8 cellular contexts compared by ENCODE assay signal in genomic region chr5:108681079-108681921, GRCh38.
A peak's percentile ranks its signal among the peaks of the same experiment; 100 is the strongest.
DNase-seq lines count a peak whose midpoint lies in the region; ATAC-seq and TF ChIP-seq lines count a peak whose summit lies in the region.

No MANE protein-coding gene starts in this region.

- ATAC-seq in GM18868 (IDR thresholded peaks at IDR 0.05; ENCODE audit: unreplicated experiment): peak; percentile 94
- ATAC-seq in HG03025 (IDR thresholded peaks at IDR 0.05; ENCODE audit: low FRiP score, unreplicated experiment): peak; percentile 89
- ATAC-seq in right cardiac atrium: peak; percentile 94 to 95

- H3K27me3 ChIP-seq in right cardiac atrium (ENCODE audit: control insufficient read depth, insufficient read depth): no peaks in the 10 kb centered on the region

- TF ChIP-seq CTCF in retinal pigment epithelial cell (conservative IDR thresholded peaks at IDR 0.05; ENCODE audit: low read depth, low read length): peak; percentile 86

- H3K4me3 ChIP-seq in right cardiac atrium (ENCODE audit: low read length): no peak overlapping the region
- H3K4me3 ChIP-seq in retinal pigment epithelial cell (ENCODE audit: low read length): no peak overlapping the region

- WGBS in right cardiac atrium: 12% methylated on average over 5 of the region's 5 CpGs

- H3K9me3 ChIP-seq in right cardiac atrium (ENCODE audit: control insufficient read depth, low read length): no peaks in the 10 kb centered on the region

- in situ Hi-C loops in Caki2 (cut with HindIII; ENCODE audit: low pct_unique_long_range_greater_than_20kb, low sequenced_read_pairs): no loop called here

- no peaks in the 10 kb centered on the region for H3K4me1 ChIP-seq in right cardiac atrium (ENCODE audit: control insufficient read depth, insufficient read depth, low read length)

- intact Hi-C loops in right cardiac atrium (cut with DNase I): no loop called here

- DNase-seq in Caki2 (ENCODE audit: low read depth) (peak; percentile 51), NCI-H345 (lab: John Stamatoyannopoulos, UW) (peak; percentile 16), amniotic epithelial cell (ENCODE audit: low read depth) (peak; percentile 76), right cardiac atrium (peak; percentile 25 to 64 (median 50)), retinal pigment epithelial cell (ENCODE audit: low read depth) (no peak), GOT3 (lab: John Stamatoyannopoulos, UW) (no peak)

- no peak overlapping the region for H3K27ac ChIP-seq in right cardiac atrium (ENCODE audit: low read length)

Comparison
In these comparisons a context has a peak if more than half of its experiments do, and no peak if none do; other contexts are left out.
1. DNase-seq: peak in Caki2 (single experiment), NCI-H345 (single experiment), amniotic epithelial cell (single experiment) and right cardiac atrium (3 of 3); none in retinal pigment epithelial cell (single experiment) and GOT3 (single experiment).
2. Peak in every context shown above with its lines, with median percentiles within 50 percentile points of each other: ATAC-seq.